25 cellular contexts compared by ENCODE assay signal in genomic region chr6:46476301-46476700, GRCh38. TPM values are rescaled to one million over a fixed set of nuclear protein-coding genes. Genes with fewer than 3 reads are reported as not detected.
"Had no signal": no experiment of that assay in that cellular context is flagged by ENCODE, and none has a peak within 500 bp of the region (broad histone marks: within the 10 kb centered on the region; RNA-seq: fewer than 3 reads in every experiment).

No MANE protein-coding gene starts in this region.

- H3K4me3 ChIP-seq: left lung, pancreas, right lobe of liver, smooth muscle cell, stomach, thyroid gland, vagina had no signal

- H3K4me2 ChIP-seq: smooth muscle cell had no signal

- H3K4me1 ChIP-seq: left lung, pancreas, right lobe of liver, thyroid gland, vagina had no signal

- FAIRE-seq: endometrium, islet of Langerhans, pancreas had no signal

- H3K9me3 ChIP-seq: left lung, pancreas, right lobe of liver, stomach, thyroid gland, vagina had no signal

- H3K27ac ChIP-seq: left lung, pancreas, right lobe of liver, stomach, thyroid gland, vagina had no signal

- H3K27me3 ChIP-seq: left lung, pancreas, right lobe of liver, stomach, thyroid gland, vagina had no signal

- H3K36me3 ChIP-seq: left lung, pancreas, right lobe of liver, stomach, thyroid gland, vagina had no signal

- DNase-seq: cerebellar nuclear complex; cortex of kidney; effector memory CD8-positive, alpha-beta T cell; foreskin melanocyte; head of caudate nucleus; left cardiac atrium; left lung; mesenchymal stem cell; midbrain; naive thymus-derived CD8-positive, alpha-beta T cell; occipital lobe; pancreas; right lobe of liver; stimulated activated CD4-positive, alpha-beta T cell treated with anti-CD3 and anti-CD28 coated beads, Interleukin-12 subunit alpha, Interleukin-12 subunit beta, amount 100 ng/mL, for 4 hours; stimulated activated CD4-positive, alpha-beta T cell treated with anti-CD3 and anti-CD28 coated beads, Interleukin-2, amount 100 ng/mL, for 24 hours; stimulated activated CD4-positive, alpha-beta T cell treated with anti-CD3 and anti-CD28 coated beads, Interleukin-4, amount 100 ng/mL, for 24 hours; stimulated activated naive CD4-positive, alpha-beta T cell treated with Interleukin-2 at 50 U/mL for 16 hours; stomach; thyroid gland; trophoblast cell had no signal

RNA-seq across cellular contexts. Expression of gene RCAN2, which starts 14.9 kb away (rescaled TPM):
- total RNA-seq: lung microvascular endothelial cell; naive thymus-derived CD8-positive, alpha-beta T cell had no signal
